28 cellular contexts compared by ENCODE assay signal in the genomic region with DNA sequence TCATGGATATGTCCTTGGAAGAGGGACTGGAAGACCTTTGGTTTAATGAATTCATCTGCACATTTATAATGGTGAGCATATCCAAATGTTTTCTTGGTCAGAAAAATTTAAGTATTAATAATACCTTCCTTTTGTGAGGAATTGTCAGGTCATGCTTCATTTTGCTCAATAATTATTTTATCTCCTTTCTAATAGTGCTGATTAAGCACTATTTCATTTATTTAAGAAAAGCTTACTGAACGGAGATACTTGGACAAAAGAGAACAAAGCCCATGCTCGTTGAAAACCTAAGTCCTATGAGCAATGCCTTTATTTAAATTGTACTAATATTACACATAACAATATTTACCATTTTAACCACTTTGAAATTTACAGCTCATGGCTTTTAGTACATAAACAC.
"Had no signal": no experiment of that assay in that cellular context is flagged by ENCODE, and none has a peak within 500 bp of the region (broad histone marks: within the 10 kb centered on the region; RNA-seq: fewer than 3 reads in every experiment).

No MANE protein-coding gene starts in this region.

- H3K4me1 Mint-ChIP-seq: naive B cell had no signal

- H3K4me3 ChIP-seq: colonic mucosa, esophagus squamous epithelium, gastrocnemius medialis, heart right ventricle, left lung, lower lobe of right lung, mucosa of descending colon had no signal

- H3K9me3 Mint-ChIP-seq: dendritic cell treated with granulocyte-macrophage colony-stimulating factor and Interleukin-4, amounts not matched to agents 40 ng/mL and 50 ng/mL, for 4 days; effector memory CD8-positive, alpha-beta T cell; endodermal cell; mesothelial cell of epicardium had no signal

- H3K27ac Mint-ChIP-seq: dendritic cell treated with granulocyte-macrophage colony-stimulating factor and Interleukin-4, amounts not matched to agents 40 ng/mL and 50 ng/mL, for 4 days; effector memory CD8-positive, alpha-beta T cell; endodermal cell; mesothelial cell of epicardium had no signal

- DNase-seq: colonic mucosa; cortex of kidney; effector CD8-positive, alpha-beta T cell; effector memory CD8-positive, alpha-beta T cell; endodermal cell; erythroblast; esophagus squamous epithelium; foreskin fibroblast; foreskin melanocyte; gastrocnemius medialis; glutamatergic neuron; head of caudate nucleus; heart right ventricle; hippocampal formation; left cardiac atrium; left lung; left ventricle myocardium superior; lower lobe of right lung; mesenchymal stem cell; mucosa of descending colon; naive B cell had no signal

- H3K27me3 ChIP-seq: colonic mucosa, esophagus squamous epithelium, gastrocnemius medialis had no signal

- FAIRE-seq: endometrium, islet of Langerhans, keratinocyte had no signal

- H3K4me1 ChIP-seq: colonic mucosa, esophagus squamous epithelium, gastrocnemius medialis, heart right ventricle, left lung, lower lobe of right lung had no signal

- H3K27ac ChIP-seq: colonic mucosa, epithelial cell of prostate, esophagus squamous epithelium, gastrocnemius medialis, heart right ventricle, left lung, lower lobe of right lung had no signal

- H3K27me3 Mint-ChIP-seq: dendritic cell treated with granulocyte-macrophage colony-stimulating factor and Interleukin-4, amounts not matched to agents 40 ng/mL and 50 ng/mL, for 4 days had no signal

- H3K36me3 Mint-ChIP-seq: mesothelial cell of epicardium, naive B cell had no signal

- H3K36me3 ChIP-seq: colonic mucosa, esophagus squamous epithelium, gastrocnemius medialis, heart right ventricle, left lung, lower lobe of right lung had no signal

- H3K4me3 Mint-ChIP-seq: dendritic cell treated with granulocyte-macrophage colony-stimulating factor and Interleukin-4, amounts not matched to agents 40 ng/mL and 50 ng/mL, for 4 days; effector memory CD8-positive, alpha-beta T cell; endodermal cell; mesothelial cell of epicardium; naive B cell had no signal

- ATAC-seq: effector memory CD8-positive, alpha-beta T cell; esophagus mucosa; gastrocnemius medialis; heart right ventricle; left cardiac atrium; left lung; left ventricle myocardium superior; lower lobe of right lung; mucosa of descending colon had no signal

- H3K9me3 ChIP-seq: colonic mucosa, esophagus squamous epithelium, gastrocnemius medialis, heart right ventricle, left lung, lower lobe of right lung, mucosa of descending colon had no signal
